In the genomic region with DNA sequence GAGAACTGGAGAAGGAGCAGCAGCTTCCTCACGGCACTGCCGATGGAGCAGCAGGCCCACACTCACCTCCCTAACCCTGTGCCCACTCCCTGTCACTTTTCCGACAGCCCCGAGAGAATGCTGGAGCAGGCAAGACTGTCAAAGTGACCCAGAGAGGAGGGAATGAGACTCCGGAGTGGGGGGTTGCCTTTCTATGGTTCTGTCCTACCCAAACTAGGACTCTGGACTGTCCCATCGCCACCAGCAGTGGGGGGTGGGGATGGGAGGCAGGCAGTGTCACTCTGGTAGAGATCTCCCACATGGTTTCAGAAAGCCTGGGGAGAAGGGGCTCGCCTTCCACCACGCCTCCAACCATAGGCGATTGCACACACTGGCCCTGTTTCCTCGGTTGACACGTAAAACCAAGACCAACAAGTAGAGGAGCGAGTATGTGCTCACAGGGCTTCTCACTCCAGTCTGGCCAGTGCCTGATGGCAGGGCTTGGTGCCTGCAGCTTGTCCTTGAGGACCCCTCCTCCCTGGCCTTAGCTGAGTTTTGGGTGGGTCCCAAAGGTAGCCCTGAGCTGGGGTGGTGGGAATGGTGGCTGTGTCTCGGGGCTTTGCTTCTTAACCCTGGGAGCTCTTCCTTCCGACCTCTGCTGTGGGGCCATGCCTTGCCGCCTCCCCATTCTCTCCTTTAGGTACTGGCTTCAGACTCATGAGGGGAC, we compare ENCODE assay signal across 16 cellular contexts.
DNase-seq lines count a peak whose midpoint lies in the region; ATAC-seq, FAIRE-seq and TF ChIP-seq lines count a peak whose summit lies in the region.
"Had no signal": no experiment of that assay in that cellular context is flagged by ENCODE, and none has a peak within 500 bp of the region (broad histone marks: within the 10 kb centered on the region; RNA-seq: fewer than 3 reads in every experiment).

No MANE protein-coding gene starts in this region.

- H3K27ac ChIP-seq in endodermal cell (ENCODE audit: low read depth, low read length), result no peak overlapping the region
- H3K27ac ChIP-seq: C4-2B had no signal

- WGBS in endodermal cell (ENCODE audit: insufficient coverage in 1 of 2, insufficient read length in 1 of 2), 2 experiments, result 93 to 98% methylated on average over 9 to 15 of the region's 15 CpGs

- no peak for DNase-seq in bronchial epithelial cell (ENCODE audit: low read depth)
- DNase-seq in endodermal cell, result peak; percentile 25
- peak; percentile 42 for DNase-seq in sciatic nerve (ENCODE audit: low spot score)
- DNase-seq in ureter (ENCODE audit: low spot score), result peak; percentile 39
- no peak for DNase-seq in NCI-H2107 (lab: John Stamatoyannopoulos, UW)
- DNase-seq in C1 segment of cervical spinal cord (lab: John Stamatoyannopoulos, UW), result no peak
- DNase-seq: CD4-positive, alpha-beta memory T cell; DMS79; GOT3; H9 had no signal

- H3K4me3 ChIP-seq in bronchial epithelial cell (ENCODE audit: low read depth, low read length) (no peak overlapping the region), endodermal cell (ENCODE audit: low read length) (no peak overlapping the region)
- H3K4me3 ChIP-seq: GM12878 had no signal

- intact Hi-C loops in sciatic nerve (cut with DNase I), result no loop called here

- no peaks in the 10 kb centered on the region for H3K9me3 ChIP-seq in endodermal cell (ENCODE audit: control insufficient read depth, low read length)

- H3K27me3 ChIP-seq in bronchial epithelial cell (ENCODE audit: control insufficient read depth, insufficient read depth, low read length) (no peaks in the 10 kb centered on the region), endodermal cell (ENCODE audit: control insufficient read depth, insufficient read depth, low read length, poor library complexity, severe bottlenecking) (peaks cover 9% of the 10 kb centered on the region)

- H3K4me3 Mint-ChIP-seq in endodermal cell, result no peak overlapping the region
- H3K4me3 Mint-ChIP-seq: B cell; CD4-positive, alpha-beta memory T cell; H9 had no signal

- TF ChIP-seq CTCF in bronchial epithelial cell (IDR thresholded peaks at IDR 0.05; ENCODE audit: insufficient read depth, low read length, severe bottlenecking) (no peak), endodermal cell (conservative IDR thresholded peaks at IDR 0.05) (no peak)

- H3K4me1 Mint-ChIP-seq in endodermal cell, result no peaks in the 10 kb centered on the region
- H3K4me1 Mint-ChIP-seq: B cell, H9 had no signal

- ATAC-seq in sciatic nerve (no peak), HG02981 (IDR thresholded peaks at IDR 0.05; ENCODE audit: unreplicated experiment) (no peak)
- ATAC-seq: GM12878, HepG2 had no signal

- H3K36me3 Mint-ChIP-seq in endodermal cell (ENCODE audit: low read depth), result no peaks in the 10 kb centered on the region
- H3K36me3 Mint-ChIP-seq: CD4-positive, alpha-beta memory T cell had no signal

- H3K9me3 Mint-ChIP-seq in endodermal cell, result no peaks in the 10 kb centered on the region

- FAIRE-seq in bronchial epithelial cell (lab: Jason Lieb, UNC), result peak; percentile 7
- FAIRE-seq: A204.1, GM12878, HepG2 had no signal

- no peaks in the 10 kb centered on the region for H3K4me1 ChIP-seq in endodermal cell (ENCODE audit: control insufficient read depth, insufficient read depth, low read length)

- no peaks in the 10 kb centered on the region for H3K36me3 ChIP-seq in bronchial epithelial cell (ENCODE audit: control insufficient read depth, insufficient read depth, low read length)
- no peaks in the 10 kb centered on the region for H3K36me3 ChIP-seq in endodermal cell (ENCODE audit: control insufficient read depth, insufficient read depth, low read length)

- no peak overlapping the region for H3K27ac Mint-ChIP-seq in endodermal cell
- H3K27ac Mint-ChIP-seq: B cell had no signal

- no peak overlapping the region for H3K9ac ChIP-seq in endodermal cell (ENCODE audit: extremely low read depth, low read length, poor library complexity, severe bottlenecking)

- peaks cover 16% of the 10 kb centered on the region for H3K27me3 Mint-ChIP-seq in endodermal cell (ENCODE audit: insufficient read depth)

Comparison
In these comparisons a context has a peak if more than half of its experiments do, and no peak if none do; other contexts are left out.
1. DNase-seq: peak in endodermal cell (single experiment), sciatic nerve (single experiment) and ureter (single experiment); none in bronchial epithelial cell (single experiment), NCI-H2107 (single experiment) and C1 segment of cervical spinal cord (0 of 14).